ENCODE assay signal across 15 cellular contexts in genomic region chr15:89038146-89038545, GRCh38. TPM values are rescaled to one million over a fixed set of nuclear protein-coding genes. Genes with fewer than 3 reads are reported as not detected.
A peak's percentile ranks its signal among the peaks of the same experiment; 100 is the strongest.
DNase-seq lines count a peak whose midpoint lies in the region; ATAC-seq and TF ChIP-seq lines count a peak whose summit lies in the region.
"Had no signal": no experiment of that assay in that cellular context is flagged by ENCODE, and none has a peak within 500 bp of the region (broad histone marks: within the 10 kb centered on the region; RNA-seq: fewer than 3 reads in every experiment).

No MANE protein-coding gene starts in this region.

- H3K36me3 Mint-ChIP-seq in neural crest cell (ENCODE audit: low read depth) = no peaks in the 10 kb centered on the region

- BruUV-seq in Panc1 (replicated peaks; lab: Mats Ljungman, UMichigan) = no TSS peak

- H3K9me3 ChIP-seq in Panc1 (ENCODE audit: control insufficient read depth, insufficient read depth, low read depth, low read length) (no peaks in the 10 kb centered on the region), esophagus muscularis mucosa (no peaks in the 10 kb centered on the region), upper lobe of right lung (no peaks in the 10 kb centered on the region), tibial nerve (no peaks in the 10 kb centered on the region)

- H3K4me1 ChIP-seq in Panc1 (ENCODE audit: control insufficient read depth, insufficient read depth, low read length) = peaks cover 9% of the 10 kb centered on the region
- H3K4me1 ChIP-seq in esophagus muscularis mucosa = peaks cover 0 to 44% (median 39%) of the 10 kb centered on the region in 4 donors
- H3K4me1 ChIP-seq in upper lobe of right lung = no peaks in the 10 kb centered on the region
- H3K4me1 ChIP-seq in tibial nerve = no peaks in the 10 kb centered on the region

- POLR2A ChIA-PET in Panc1 (lab: Charles Lee) = interaction anchor here (0.6 kb wide), 1 partner anchor 94 kb away, joined by 3 read pairs; no protein-coding TSS in a partner anchor

- TF ChIP-seq CTCF in Panc1 (IDR thresholded peaks at IDR 0.05) (no peak), esophagus muscularis mucosa (IDR thresholded peaks at IDR 0.05) (no peak), neural crest cell (conservative IDR thresholded peaks at IDR 0.05) (no peak), upper lobe of right lung (IDR thresholded peaks at IDR 0.05) (no peak), tibial nerve (IDR thresholded peaks at IDR 0.05) (no peak)

- H3K27me3 Mint-ChIP-seq in neural crest cell (ENCODE audit: low read depth) = peaks cover 21% of the 10 kb centered on the region

- H3K27ac ChIP-seq in Panc1 (ENCODE audit: low read length) = 0 out of 2 replicates have a peak overlapping the region, but pooled peaks have one; percentile 25
- H3K27ac ChIP-seq in esophagus muscularis mucosa (replicated peaks in 1 of 4) = peak overlapping the region; percentile 70 to 82 (median 71)
- no peak overlapping the region for H3K27ac ChIP-seq in upper lobe of right lung
- H3K27ac ChIP-seq in tibial nerve = no peak overlapping the region
- H3K27ac ChIP-seq: GM23248 had no signal

- WGBS in esophagus muscularis mucosa = 81% methylated on average over 8 of the region's 8 CpGs
- 81 to 82% methylated on average over 8 of the region's 8 CpGs for WGBS in tibial nerve, 2 donors

- no peak overlapping the region for H3K4me3 Mint-ChIP-seq in neural crest cell
- H3K4me3 Mint-ChIP-seq: B cell; CD4-positive, alpha-beta T cell had no signal

- peak overlapping the region; percentile 50 for H3K27ac Mint-ChIP-seq in neural crest cell (ENCODE audit: unreplicated experiment)
- H3K27ac Mint-ChIP-seq: B cell; CD4-positive, alpha-beta T cell had no signal

- in situ Hi-C loops in Panc1 (cut with HindIII; ENCODE audit: low pct_unique_long_range_greater_than_20kb, low sequenced_read_pairs) = no loop called here

- H3K36me3 ChIP-seq in Panc1 (ENCODE audit: control insufficient read depth, insufficient read depth, low read length) (no peaks in the 10 kb centered on the region), esophagus muscularis mucosa (no peaks in the 10 kb centered on the region), upper lobe of right lung (no peaks in the 10 kb centered on the region), tibial nerve (no peaks in the 10 kb centered on the region)

- H3K4me3 ChIP-seq in Panc1 (ENCODE audit: low read depth in 2 of 2, low read length in 2 of 2) = no peak overlapping the region
- H3K4me3 ChIP-seq in esophagus muscularis mucosa = no peak overlapping the region
- H3K4me3 ChIP-seq in upper lobe of right lung = no peak overlapping the region
- no peak overlapping the region for H3K4me3 ChIP-seq in tibial nerve
- H3K4me3 ChIP-seq: GM23248 had no signal

- intact Hi-C loops in Panc1 (cut with micrococcal nuclease; ENCODE audit: unreplicated experiment) = no loop called here
- intact Hi-C loops in esophagus muscularis mucosa (cut with DNase I) = no loop called here
- intact Hi-C loops in upper lobe of right lung (cut with DNase I) = no loop called here

- TF ChIP-seq EP300 in esophagus muscularis mucosa (IDR thresholded peaks at IDR 0.05) = no peak
- no peak for TF ChIP-seq EP300 in tibial nerve (IDR thresholded peaks at IDR 0.05)

- H3K4me1 Mint-ChIP-seq in neural crest cell = no peaks in the 10 kb centered on the region
- H3K4me1 Mint-ChIP-seq: B cell had no signal

- no peaks in the 10 kb centered on the region for H3K9me3 Mint-ChIP-seq in neural crest cell
- H3K9me3 Mint-ChIP-seq: CD4-positive, alpha-beta T cell had no signal

- TF ChIP-seq POLR2A in esophagus muscularis mucosa (IDR thresholded peaks at IDR 0.05; ENCODE audit: low read depth) (no peak), tibial nerve (IDR thresholded peaks at IDR 0.05) (no peak)

- ATAC-seq in Panc1 = no peak
- ATAC-seq in upper lobe of right lung = no peak
- ATAC-seq: HepG2 had no signal

- no peak for DNase-seq in Panc1 (ENCODE audit: low read depth, low spot score)
- DNase-seq in esophagus muscularis mucosa (ENCODE audit: extremely low spot score) = no peak
- DNase-seq in neural crest cell (ENCODE audit: low read depth, low spot score) = no peak
- peak; percentile 44 for DNase-seq in upper lobe of right lung
- no peak for DNase-seq in NOMO-1 treated with dmso at 0.1 percent for 144 hours (lab: John Stamatoyannopoulos, UW; ENCODE audit: unreplicated experiment)
- no peak for DNase-seq in globus pallidus (ENCODE audit: low spot score)
- no peak for DNase-seq in tibial nerve (ENCODE audit: low spot score in 2 of 2)
- DNase-seq: C1 segment of cervical spinal cord; Calu3; CD4-positive, alpha-beta T cell; DMS 273 treated with DMSO at 0.1 percent for 48 hours; GM23248; H7 had no signal

- H3K27me3 ChIP-seq in Panc1 (ENCODE audit: control insufficient read depth, insufficient read depth, low read length) = no peaks in the 10 kb centered on the region
- no peaks in the 10 kb centered on the region for H3K27me3 ChIP-seq in esophagus muscularis mucosa
- no peaks in the 10 kb centered on the region for H3K27me3 ChIP-seq in upper lobe of right lung
- H3K27me3 ChIP-seq in tibial nerve = no peaks in the 10 kb centered on the region

- CTCF ChIA-PET in Panc1 (lab: Charles Lee) = no interaction called here

RNA-seq across cellular contexts. Expression of gene ABHD2, which starts 50.1 kb away (rescaled TPM):
- total RNA-seq in Panc1 (2021; ENCODE audit: unreplicated experiment) (95.0 TPM), esophagus muscularis mucosa (10 to 100 TPM; 49.8 to 82.3 (median 72.1) TPM), neural crest cell (31.0 and 33.3 TPM in 2 replicates), upper lobe of right lung (182 TPM), tibial nerve (10 to 100 TPM; 29.7 to 48.1 (median 35.9) TPM)
- polyA plus RNA-seq in Panc1 (2012; ENCODE audit: insufficient read length) = 41.2 TPM

Comparison
In these comparisons a context has a peak if more than half of its experiments do, and no peak if none do; other contexts are left out.
1. H3K27ac ChIP-seq: peak in Panc1 (single experiment) and esophagus muscularis mucosa (4 of 4); none in upper lobe of right lung (single experiment) and tibial nerve (0 of 4).